Comparison of ENCODE assay signal across 9 cellular contexts in the genomic region with DNA sequence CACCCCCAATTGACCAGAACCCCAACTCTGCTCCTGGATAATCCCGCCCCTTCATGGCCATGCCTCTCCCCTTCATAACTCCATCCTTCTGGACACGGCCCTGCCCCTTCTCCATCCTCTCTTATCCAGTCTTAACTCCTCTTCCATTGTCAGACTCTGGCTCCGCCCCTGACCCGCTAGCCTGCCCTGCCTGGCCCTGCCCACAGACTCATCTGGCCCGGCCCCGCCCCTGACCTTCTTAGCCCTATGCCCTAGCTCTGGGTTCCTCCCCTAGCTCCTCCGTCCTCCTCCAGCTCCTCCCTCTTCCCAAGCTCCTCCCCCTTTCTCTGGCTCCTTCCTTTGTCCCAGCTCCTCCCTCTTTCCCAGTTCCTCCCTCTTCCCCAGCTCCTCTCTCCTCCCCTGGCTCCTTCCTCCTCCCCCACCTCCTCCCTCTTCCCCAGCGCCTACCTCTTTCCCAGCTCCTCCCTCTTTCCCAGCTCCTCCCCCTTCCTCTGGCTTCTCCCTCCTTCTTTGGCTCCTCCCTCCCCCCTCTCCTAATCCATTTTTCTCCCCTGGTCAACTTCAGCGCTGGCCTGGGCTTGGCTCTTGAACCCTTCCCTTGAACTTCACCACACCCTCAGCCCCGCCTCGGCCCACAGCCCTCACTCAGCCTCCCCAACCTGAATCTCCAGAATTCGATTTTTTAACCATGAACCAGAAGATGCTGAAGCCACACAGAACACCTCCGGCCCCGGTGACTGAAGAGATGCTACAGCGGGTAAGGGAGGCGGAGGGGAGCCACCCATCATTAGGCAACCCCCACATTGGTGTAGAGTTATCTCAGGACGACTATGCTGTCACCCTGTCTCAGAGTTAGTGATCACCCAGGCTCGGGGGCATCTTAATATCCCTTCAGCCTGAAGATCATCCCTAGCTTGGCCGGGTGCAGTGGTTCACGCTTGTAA. TPM values are rescaled to one million over a fixed set of nuclear protein-coding genes. Genes with fewer than 3 reads are reported as not detected.
DNase-seq lines count a peak whose midpoint lies in the region; ATAC-seq and TF ChIP-seq lines count a peak whose summit lies in the region.
"Had no signal": no experiment of that assay in that cellular context is flagged by ENCODE, and none has a peak within 500 bp of the region (broad histone marks: within the 10 kb centered on the region; RNA-seq: fewer than 3 reads in every experiment).

No MANE protein-coding gene starts in this region.

- no peaks in the 10 kb centered on the region for H3K9me3 Mint-ChIP-seq in activated CD4-positive, alpha-beta T cell treated with anti-CD3 and anti-CD28 coated beads for 36 hours (ENCODE audit: low read depth)
- no peaks in the 10 kb centered on the region for H3K9me3 Mint-ChIP-seq in activated B cell treated with CpG ODN at 0.5 μM for 24 hours
- H3K9me3 Mint-ChIP-seq in naive thymus-derived CD8-positive, alpha-beta T cell: no peaks in the 10 kb centered on the region

- TF ChIP-seq CTCF in activated B cell treated with CpG ODN at 0.5 μM for 24 hours (IDR thresholded peaks at IDR 0.05) (no peak), fibroblast of lung (conservative IDR thresholded peaks at IDR 0.05 in 1 of 2, IDR thresholded peaks at IDR 0.05 in 1 of 2; ENCODE audit: low read depth in 1 of 2, low read length in 2 of 2) (no peak)

- ATAC-seq in activated CD4-positive, alpha-beta T cell treated with anti-CD3 and anti-CD28 coated beads for 36 hours: peak; percentile 85
- ATAC-seq in activated B cell treated with CpG ODN at 0.5 μM for 24 hours (ENCODE audit: low read depth) (peak; percentile 78), HG02973 (IDR thresholded peaks at IDR 0.05; ENCODE audit: unreplicated experiment) (no peak), GM18517 (IDR thresholded peaks at IDR 0.05; ENCODE audit: unreplicated experiment) (no peak)
- ATAC-seq in naive thymus-derived CD8-positive, alpha-beta T cell: peak; percentile 62 to 69

- CTCF ChIA-PET in activated CD4-positive, alpha-beta T cell treated with anti-CD3 and anti-CD28 coated beads for 36 hours (lab: Charles Lee): interaction anchor here (0.6 to 1.0 kb wide), 2 partner anchors 62 to 178 kb away, joined by 3 to 4 read pairs; no protein-coding TSS in a partner anchor
- CTCF ChIA-PET in activated B cell treated with CpG ODN at 0.5 μM for 24 hours (lab: Charles Lee): no interaction called here

- H3K27me3 ChIP-seq in fibroblast of lung (ENCODE audit: control insufficient read depth, insufficient read depth, low read length): no peaks in the 10 kb centered on the region

- no peaks in the 10 kb centered on the region for H3K79me2 ChIP-seq in fibroblast of lung (ENCODE audit: control insufficient read depth, insufficient read depth, low read length)

- no peaks in the 10 kb centered on the region for H3K36me3 ChIP-seq in fibroblast of lung (ENCODE audit: control insufficient read depth, insufficient read depth, low read length)
- H3K36me3 ChIP-seq: BLaER1 treated with 17β-estradiol and CSF1 and Interleukin-3, amounts not matched to agents 10 nM and 100 nM had no signal

- H4K20me1 ChIP-seq in fibroblast of lung (ENCODE audit: control insufficient read depth, extremely low read depth, insufficient read depth, low read length): no peaks in the 10 kb centered on the region
- H4K20me1 ChIP-seq: BLaER1 treated with 17β-estradiol and CSF1 and Interleukin-3, amounts not matched to agents 10 nM and 100 nM had no signal

- DNase-seq in activated CD4-positive, alpha-beta T cell treated with anti-CD3 and anti-CD28 coated beads for 36 hours: peak; percentile 81
- DNase-seq in activated CD4-positive, alpha-beta T cell treated with anti-CD3 and anti-CD28 coated beads for 4 hours: no peak
- DNase-seq in NCI-H2196 treated with DMSO at 0.1 percent for 48 hours (lab: John Stamatoyannopoulos, UW; ENCODE audit: unreplicated experiment) (peak; percentile 95), activated B cell treated with CpG ODN at 0.5 μM for 24 hours (no peak), fibroblast of lung (ENCODE audit: low read depth in 2 of 2) (peak; percentile 75 to 88)
- DNase-seq in naive thymus-derived CD8-positive, alpha-beta T cell: peak in 4 of 10 donors; percentile 26 to 37 (median 30)

- H3K27ac ChIP-seq in fibroblast of lung (ENCODE audit: insufficient read depth, low read length): no peak overlapping the region
- H3K27ac ChIP-seq: BLaER1 treated with 17β-estradiol and CSF1 and Interleukin-3, amounts not matched to agents 10 nM and 100 nM had no signal

- no peak overlapping the region for H3K27ac Mint-ChIP-seq in activated CD4-positive, alpha-beta T cell treated with anti-CD3 and anti-CD28 coated beads for 36 hours
- no peak overlapping the region for H3K27ac Mint-ChIP-seq in activated B cell treated with CpG ODN at 0.5 μM for 24 hours
- peak overlapping the region in 1 of 10 donors; percentile 22 for H3K27ac Mint-ChIP-seq in naive thymus-derived CD8-positive, alpha-beta T cell

- no peak overlapping the region for H2AFZ ChIP-seq in fibroblast of lung (ENCODE audit: low read length)

- H3K27me3 Mint-ChIP-seq in activated CD4-positive, alpha-beta T cell treated with anti-CD3 and anti-CD28 coated beads for 36 hours: peaks cover 28% of the 10 kb centered on the region
- peaks cover 31% of the 10 kb centered on the region for H3K27me3 Mint-ChIP-seq in activated B cell treated with CpG ODN at 0.5 μM for 24 hours
- peaks cover 8 to 40% (median 22%) of the 10 kb centered on the region in 5 donors for H3K27me3 Mint-ChIP-seq in naive thymus-derived CD8-positive, alpha-beta T cell

- peaks cover 2% of the 10 kb centered on the region for H3K4me1 ChIP-seq in fibroblast of lung (ENCODE audit: control insufficient read depth, extremely low read depth, insufficient read depth, low read length)

- POLR2A ChIA-PET in activated CD4-positive, alpha-beta T cell treated with anti-CD3 and anti-CD28 coated beads for 36 hours (lab: Charles Lee): interaction anchor here (0.6 to 0.7 kb wide), 2 partner anchors 11 to 325 kb away, joined by 3 to 4 read pairs; no protein-coding TSS in a partner anchor
- POLR2A ChIA-PET in activated B cell treated with CpG ODN at 0.5 μM for 24 hours (lab: Charles Lee): interaction anchor here (0.6 to 0.8 kb wide), 2 partner anchors 13 to 16 kb away, joined by 3 to 5 read pairs; a partner anchor contains a TSS
- POLR2A ChIA-PET in naive thymus-derived CD8-positive, alpha-beta T cell (lab: Charles Lee): interaction anchor here (0.6 to 1.0 kb wide), 2 partner anchors 10 to 333 kb away, joined by 3 to 4 read pairs; a partner anchor contains a TSS

- H3K4me3 ChIP-seq in fibroblast of lung (replicated peaks in 1 of 4; ENCODE audit: control extremely low read depth in 1 of 4, insufficient read depth in 1 of 4, low read depth in 3 of 4, low read length in 4 of 4): no peak overlapping the region
- H3K4me3 ChIP-seq: BLaER1 treated with 17β-estradiol and CSF1 and Interleukin-3, amounts not matched to agents 10 nM and 100 nM had no signal

- no peak overlapping the region for H3K4me2 ChIP-seq in fibroblast of lung (ENCODE audit: extremely low read depth, insufficient read depth, low read length)

- H3K4me1 Mint-ChIP-seq in activated CD4-positive, alpha-beta T cell treated with anti-CD3 and anti-CD28 coated beads for 36 hours: peaks cover 13% of the 10 kb centered on the region
- H3K4me1 Mint-ChIP-seq in activated B cell treated with CpG ODN at 0.5 μM for 24 hours: peaks cover 14% of the 10 kb centered on the region
- peaks cover 8 to 23% (median 13%) of the 10 kb centered on the region in 4 donors for H3K4me1 Mint-ChIP-seq in naive thymus-derived CD8-positive, alpha-beta T cell

- no peaks in the 10 kb centered on the region for H3K36me3 Mint-ChIP-seq in activated CD4-positive, alpha-beta T cell treated with anti-CD3 and anti-CD28 coated beads for 36 hours (ENCODE audit: low read depth)
- H3K36me3 Mint-ChIP-seq in activated B cell treated with CpG ODN at 0.5 μM for 24 hours (ENCODE audit: low read depth): no peaks in the 10 kb centered on the region
- H3K36me3 Mint-ChIP-seq in naive thymus-derived CD8-positive, alpha-beta T cell: no peaks in the 10 kb centered on the region

- H3K4me3 Mint-ChIP-seq in activated CD4-positive, alpha-beta T cell treated with anti-CD3 and anti-CD28 coated beads for 36 hours: no peak overlapping the region
- no peak overlapping the region for H3K4me3 Mint-ChIP-seq in activated B cell treated with CpG ODN at 0.5 μM for 24 hours
- peak overlapping the region in 3 of 10 donors; percentile 44 to 73 (median 51) for H3K4me3 Mint-ChIP-seq in naive thymus-derived CD8-positive, alpha-beta T cell

- no peak overlapping the region for H3K9ac ChIP-seq in fibroblast of lung (ENCODE audit: insufficient read depth, low read length)
- H3K9ac ChIP-seq: BLaER1 treated with 17β-estradiol and CSF1 and Interleukin-3, amounts not matched to agents 10 nM and 100 nM had no signal

- intact Hi-C loops in activated CD4-positive, alpha-beta T cell treated with anti-CD3 and anti-CD28 coated beads for 36 hours (cut with DNase I, micrococcal nuclease): loop anchor here in 1 of 2 experiments (1.0 to 5.0 kb wide), 6 partner anchors 16 to 366 kb away; a partner anchor contains a TSS
- intact Hi-C loops in activated B cell treated with CpG ODN at 0.5 μM for 24 hours (cut with micrococcal nuclease): loop anchor here (2.0 kb wide), 1 partner anchor 18 kb away; a partner anchor contains a TSS

- H3K9me3 ChIP-seq in fibroblast of lung (ENCODE audit: control insufficient read depth, insufficient read depth, low read depth, low read length): no peaks in the 10 kb centered on the region
- H3K9me3 ChIP-seq: BLaER1 treated with 17β-estradiol and CSF1 and Interleukin-3, amounts not matched to agents 10 nM and 100 nM had no signal

RNA-seq across cellular contexts. Expression of a gene that starts 9.2 kb away (rescaled TPM):
- 1 to 10 TPM; 5.1 to 8.5 TPM for total RNA-seq in activated CD4-positive, alpha-beta T cell treated with anti-CD3 and anti-CD28 coated beads for 36 hours
- total RNA-seq in activated B cell treated with CpG ODN at 0.5 μM for 24 hours (13.5 and 16.9 TPM in 2 replicates), fibroblast of lung (16.2 and 16.7 TPM in 2 replicates)
- polyA plus RNA-seq in fibroblast of lung: 24.0 and 26.8 TPM in 2 replicates
- 36.5 and 37.6 TPM in 2 replicates for polyA plus RNA-seq in fibroblast of lung (2012)
- 111 and 148 TPM in 2 replicates for polyA minus RNA-seq in fibroblast of lung (ENCODE audit: low replicate concordance)
- 10 to 100 TPM; 10.2 to 10.8 TPM for total RNA-seq in naive thymus-derived CD8-positive, alpha-beta T cell
- 1 to 10 TPM in 2 of 3 donors, under 1 TPM in 1; 0.71 to 2.5 (median 1.7) TPM for polyA plus RNA-seq in naive thymus-derived CD8-positive, alpha-beta T cell

RNA-seq across cellular contexts. Expression of a gene that starts 15.8 kb away (rescaled TPM):
- 1 to 10 TPM; 6.7 to 7.7 TPM for total RNA-seq in activated CD4-positive, alpha-beta T cell treated with anti-CD3 and anti-CD28 coated beads for 36 hours
- total RNA-seq in activated B cell treated with CpG ODN at 0.5 μM for 24 hours (13.4 and 13.7 TPM in 2 replicates), fibroblast of lung (3.9 and 4.0 TPM in 2 replicates)
- polyA plus RNA-seq in fibroblast of lung: 15.1 and 20.5 TPM in 2 replicates
- 14.8 and 17.3 TPM in 2 replicates for polyA plus RNA-seq in fibroblast of lung (2012)
- 62.3 and 81.6 TPM in 2 replicates for polyA minus RNA-seq in fibroblast of lung (ENCODE audit: low replicate concordance)
- 10 to 100 TPM; 13.7 TPM for total RNA-seq in naive thymus-derived CD8-positive, alpha-beta T cell
- 10 to 100 TPM in 1 of 3 donors, 1 to 10 TPM in 2; 6.5 to 10.1 (median 6.6) TPM for polyA plus RNA-seq in naive thymus-derived CD8-positive, alpha-beta T cell

RNA-seq across cellular contexts. Expression of a gene that starts 17.8 kb away (rescaled TPM):
- total RNA-seq in activated CD4-positive, alpha-beta T cell treated with anti-CD3 and anti-CD28 coated beads for 36 hours: 1 to 10 TPM in 1 of 2 experiments, under 1 TPM in 1; 0.51 to 1.1 TPM
- total RNA-seq in activated B cell treated with CpG ODN at 0.5 μM for 24 hours (0.61 and 1.0 TPM in 2 replicates), fibroblast of lung (3.8 and 3.9 TPM in 2 replicates)
- polyA plus RNA-seq in fibroblast of lung: 1.2 and 1.5 TPM in 2 replicates
- polyA plus RNA-seq in fibroblast of lung (2012): 2.5 and 3.3 TPM in 2 replicates
- not detected in 2 replicates for polyA minus RNA-seq in fibroblast of lung (ENCODE audit: low replicate concordance)
- total RNA-seq in naive thymus-derived CD8-positive, alpha-beta T cell: 1 to 10 TPM in 1 of 2 experiments, under 1 TPM in 1; 0.88 to 1.1 TPM
- polyA plus RNA-seq in naive thymus-derived CD8-positive, alpha-beta T cell: 1 to 10 TPM in 2 of 3 donors, under 1 TPM in 1; 0.68 to 2.7 (median 2.3) TPM

RNA-seq across cellular contexts. Expression of a gene that starts 28.9 kb away (rescaled TPM):
- total RNA-seq in activated CD4-positive, alpha-beta T cell treated with anti-CD3 and anti-CD28 coated beads for 36 hours: 100 to 1,000 TPM in 1 of 2 experiments, 10 to 100 TPM in 1; 82.2 to 108 TPM
- 110 and 116 TPM in 2 replicates for total RNA-seq in activated B cell treated with CpG ODN at 0.5 μM for 24 hours
- total RNA-seq in fibroblast of lung: 61.9 and 89.2 TPM in 2 replicates
- 20.9 and 34.2 TPM in 2 replicates for polyA plus RNA-seq in fibroblast of lung
- 64.4 and 87.6 TPM in 2 replicates for polyA plus RNA-seq in fibroblast of lung (2012)
- polyA minus RNA-seq in fibroblast of lung (ENCODE audit: low replicate concordance): 99.4 and 154 TPM in 2 replicates
- total RNA-seq in naive thymus-derived CD8-positive, alpha-beta T cell: 100 to 1,000 TPM; 114 to 116 TPM
- polyA plus RNA-seq in naive thymus-derived CD8-positive, alpha-beta T cell: 10 to 100 TPM in 1 of 3 donors, 1 to 10 TPM in 2; 5.9 to 10.2 (median 7.0) TPM

Comparison
In these comparisons a context has a peak if more than half of its experiments do, and no peak if none do; other contexts are left out.
1. DNase-seq: peak in activated CD4-positive, alpha-beta T cell treated with anti-CD3 and anti-CD28 coated beads for 36 hours (single experiment), NCI-H2196 treated with DMSO at 0.1 percent for 48 hours (single experiment) and fibroblast of lung (2 of 2); none in activated CD4-positive, alpha-beta T cell treated with anti-CD3 and anti-CD28 coated beads for 4 hours (0 of 2) and activated B cell treated with CpG ODN at 0.5 μM for 24 hours (single experiment).
2. ATAC-seq: peak in activated CD4-positive, alpha-beta T cell treated with anti-CD3 and anti-CD28 coated beads for 36 hours (single experiment), activated B cell treated with CpG ODN at 0.5 μM for 24 hours (single experiment) and naive thymus-derived CD8-positive, alpha-beta T cell (2 of 2); none in HG02973 (single experiment) and GM18517 (single experiment).